Comparison of ENCODE assay signal across 11 cellular contexts in genomic region chr13:43074824-43075510, GRCh38. TPM values are rescaled to one million over a fixed set of nuclear protein-coding genes. Genes with fewer than 3 reads are reported as not detected.
A peak's percentile ranks its signal among the peaks of the same experiment; 100 is the strongest.
DNase-seq lines count a peak whose midpoint lies in the region; ATAC-seq, FAIRE-seq and TF ChIP-seq lines count a peak whose summit lies in the region.
"Had no signal": no experiment of that assay in that cellular context is flagged by ENCODE, and none has a peak within 500 bp of the region (broad histone marks: within the 10 kb centered on the region; RNA-seq: fewer than 3 reads in every experiment).

No MANE protein-coding gene starts in this region.

- peaks cover 29% of the 10 kb centered on the region for H3K4me1 Mint-ChIP-seq in activated CD4-positive, alpha-beta memory T cell treated with anti-CD3 and anti-CD28 coated beads, Interleukin-2, amount 10 ng/mL, durations not matched to agents 7 days and 5 days
- peaks cover 8% of the 10 kb centered on the region for H3K4me1 Mint-ChIP-seq in Calu3 (ENCODE audit: low read depth, unreplicated experiment)

- H3K27me3 Mint-ChIP-seq in activated CD4-positive, alpha-beta memory T cell treated with anti-CD3 and anti-CD28 coated beads, Interleukin-2, amount 10 ng/mL, durations not matched to agents 7 days and 5 days, result no peaks in the 10 kb centered on the region
- H3K27me3 Mint-ChIP-seq in Calu3 (ENCODE audit: unreplicated experiment), result no peaks in the 10 kb centered on the region

- intact Hi-C loops in Calu3 (cut with micrococcal nuclease; ENCODE audit: unreplicated experiment), result no loop called here

- TF ChIP-seq POLR2A in GM12892 (IDR thresholded peaks at IDR 0.05; ENCODE audit: low read depth, low read length), result no peak

- peak; percentile 72 for ATAC-seq in GM19438 (IDR thresholded peaks at IDR 0.05; ENCODE audit: low read depth, unreplicated experiment)
- ATAC-seq in HG03045 (IDR thresholded peaks at IDR 0.05; ENCODE audit: unreplicated experiment), result peak; percentile 75

- FAIRE-seq in GM12892 (lab: Jason Lieb, UNC), result peak; percentile 64

- H3K36me3 Mint-ChIP-seq in activated CD4-positive, alpha-beta memory T cell treated with anti-CD3 and anti-CD28 coated beads, Interleukin-2, amount 10 ng/mL, durations not matched to agents 7 days and 5 days (ENCODE audit: low read depth), result peaks cover 35% of the 10 kb centered on the region
- H3K36me3 Mint-ChIP-seq in Calu3 (ENCODE audit: insufficient read depth, unreplicated experiment), result no peaks in the 10 kb centered on the region

- H3K27ac Mint-ChIP-seq in activated CD4-positive, alpha-beta memory T cell treated with anti-CD3 and anti-CD28 coated beads, Interleukin-2, amount 10 ng/mL, durations not matched to agents 7 days and 5 days, result no peak overlapping the region
- H3K27ac Mint-ChIP-seq in Calu3 (ENCODE audit: unreplicated experiment), result no peak overlapping the region
- H3K27ac Mint-ChIP-seq: T-helper 1 cell treated with Interleukin-12 subunit alpha and Interleukin-12 subunit beta and Interleukin-4 antibody, amounts not matched to agents 30 μg/mL and 1 μg/mL, for 36 hours had no signal

- TF ChIP-seq CTCF in Calu3 (IDR thresholded peaks at IDR 0.05; ENCODE audit: unreplicated experiment), result no peak

- H3K9me3 Mint-ChIP-seq in activated CD4-positive, alpha-beta memory T cell treated with anti-CD3 and anti-CD28 coated beads, Interleukin-2, amount 10 ng/mL, durations not matched to agents 7 days and 5 days, result no peaks in the 10 kb centered on the region
- H3K9me3 Mint-ChIP-seq in Calu3 (ENCODE audit: low read depth, unreplicated experiment), result no peaks in the 10 kb centered on the region
- H3K9me3 Mint-ChIP-seq: T-helper 1 cell treated with Interleukin-12 subunit alpha and Interleukin-12 subunit beta and Interleukin-4 antibody, amounts not matched to agents 30 μg/mL and 1 μg/mL, for 36 hours had no signal

- DNase-seq in GM12892 (ENCODE audit: insufficient read length) (no peak), NCI-H1092 treated with DMSO at 0.1 percent for 48 hours (lab: John Stamatoyannopoulos, UW) (no peak), HuH-7 (ENCODE audit: low spot score) (no peak), NCI-H2029 treated with DMSO at 0.1 percent for 48 hours (lab: John Stamatoyannopoulos, UW) (no peak), Calu3 (no peak)
- DNase-seq in activated CD4-positive, alpha-beta memory T cell treated with anti-CD3 and anti-CD28 coated beads, Interleukin-2, amount 10 ng/mL, durations not matched to agents 7 days and 5 days, result no peak
- DNase-seq: NCI-H446 treated with DMSO at 0.1 percent for 48 hours; stimulated activated CD4-positive, alpha-beta T cell treated with anti-CD3 and anti-CD28 coated beads, Interleukin-2, amount 100 ng/mL, for 48 hours had no signal

- BruUV-seq in Calu3 (replicated peaks; lab: Mats Ljungman, UMichigan), result no TSS peak

- peak overlapping the region; percentile 31 for H3K4me3 Mint-ChIP-seq in activated CD4-positive, alpha-beta memory T cell treated with anti-CD3 and anti-CD28 coated beads, Interleukin-2, amount 10 ng/mL, durations not matched to agents 7 days and 5 days
- H3K4me3 Mint-ChIP-seq in Calu3 (ENCODE audit: low read depth, unreplicated experiment), result no peak overlapping the region
- H3K4me3 Mint-ChIP-seq: T-helper 1 cell treated with Interleukin-12 subunit alpha and Interleukin-12 subunit beta and Interleukin-4 antibody, amounts not matched to agents 30 μg/mL and 1 μg/mL, for 36 hours had no signal

- CTCF ChIA-PET in activated CD4-positive, alpha-beta memory T cell treated with anti-CD3 and anti-CD28 coated beads, Interleukin-2, amount 10 ng/mL, durations not matched to agents 7 days and 5 days (lab: Charles Lee), result interaction anchor here (0.6 to 1.6 kb wide), 2 partner anchors 86 to 165 kb away, joined by 3 to 4 read pairs; no protein-coding TSS in a partner anchor
- CTCF ChIA-PET in Calu3 (lab: Charles Lee), result no interaction called here

- POLR2A ChIA-PET in activated CD4-positive, alpha-beta memory T cell treated with anti-CD3 and anti-CD28 coated beads, Interleukin-2, amount 10 ng/mL, durations not matched to agents 7 days and 5 days (lab: Charles Lee), result interaction anchor here (0.9 to 1.5 kb wide), 4 partner anchors 10 to 105 kb away, joined by 3 to 4 read pairs (median 4); no protein-coding TSS in a partner anchor

RNA-seq across cellular contexts. Expression of gene DNAJC15, which starts 51.6 kb away (rescaled TPM):
- 26.8 TPM for polyA plus RNA-seq in GM12892 (2012; ENCODE audit: missing spikeins)
- 10 to 100 TPM; 14.6 to 16.3 TPM for total RNA-seq in activated CD4-positive, alpha-beta memory T cell treated with anti-CD3 and anti-CD28 coated beads, Interleukin-2, amount 10 ng/mL, durations not matched to agents 7 days and 5 days
- 13.1 and 16.4 TPM in 2 replicates for total RNA-seq in Calu3 (2022)
